ENCODE assay signal across 11 cellular contexts in genomic region chr6:33000053-33000452, GRCh38. TPM values are rescaled to one million over a fixed set of nuclear protein-coding genes. Genes with fewer than 3 reads are reported as not detected.
DNase-seq lines count a peak whose midpoint lies in the region; ATAC-seq and TF ChIP-seq lines count a peak whose summit lies in the region.
"Had no signal": no experiment of that assay in that cellular context is flagged by ENCODE, and none has a peak within 500 bp of the region (broad histone marks: within the 10 kb centered on the region; RNA-seq: fewer than 3 reads in every experiment).

No MANE protein-coding gene starts in this region.

- H3K27ac Mint-ChIP-seq in CD8-positive, alpha-beta T cell = no peak overlapping the region

- no peak overlapping the region for H3K4me3 ChIP-seq in CD8-positive, alpha-beta T cell (ENCODE audit: low read depth, low read length)

- peak; percentile 44 for ATAC-seq in CD8-positive, alpha-beta T cell
- ATAC-seq in GM18519 (IDR thresholded peaks at IDR 0.05; ENCODE audit: low FRiP score, unreplicated experiment) = no peak
- no peak for ATAC-seq in HG02588 (IDR thresholded peaks at IDR 0.05; ENCODE audit: unreplicated experiment)

- H3K36me3 Mint-ChIP-seq in CD8-positive, alpha-beta T cell = no peaks in the 10 kb centered on the region

- no peak overlapping the region for H3K27ac ChIP-seq in CD8-positive, alpha-beta T cell (ENCODE audit: low read depth, low read length)

- TF ChIP-seq CTCF in CD8-positive, alpha-beta T cell (IDR thresholded peaks at IDR 0.05) = no peak
- peak; percentile 38 for TF ChIP-seq CTCF in GM13976 (IDR thresholded peaks at IDR 0.05; ENCODE audit: borderline replicate concordance, control extremely low read depth, extremely low read depth, insufficient read depth, missing control alignments)

- no peaks in the 10 kb centered on the region for H3K27me3 ChIP-seq in CD8-positive, alpha-beta T cell (ENCODE audit: insufficient read depth, low read length)

- DNase-seq in CD8-positive, alpha-beta T cell = peak in 1 of 7 experiments; percentile 40
- DNase-seq in GM13976 (ENCODE audit: low spot score) = peak; percentile 55
- DNase-seq in RKO (ENCODE audit: low spot score) = peak; percentile 30
- DNase-seq in iPS-NIHi7 (ENCODE audit: extremely low spot score) = peak; percentile 78
- no peak for DNase-seq in HT-29 (ENCODE audit: low spot score)
- no peak for DNase-seq in nucleus accumbens (lab: John Stamatoyannopoulos, UW)
- DNase-seq: activated T-cell treated with anti-CD3 and anti-CD28 coated beads, Interleukin-2, amount 50 U/mL, for 4 hours had no signal

- no peaks in the 10 kb centered on the region for H3K9me3 Mint-ChIP-seq in CD8-positive, alpha-beta T cell
- H3K9me3 Mint-ChIP-seq: activated T-cell treated with anti-CD3 and anti-CD28 coated beads, Interleukin-2, amount 50 U/mL, for 4 hours had no signal

- peaks cover 6% of the 10 kb centered on the region for H3K4me1 Mint-ChIP-seq in CD8-positive, alpha-beta T cell (ENCODE audit: low read depth)

- no peaks in the 10 kb centered on the region for H3K36me3 ChIP-seq in CD8-positive, alpha-beta T cell (ENCODE audit: insufficient read depth, low read length)

- H3K4me3 Mint-ChIP-seq in CD8-positive, alpha-beta T cell = no peak overlapping the region
- H3K4me3 Mint-ChIP-seq: activated T-cell treated with anti-CD3 and anti-CD28 coated beads, Interleukin-2, amount 50 U/mL, for 4 hours had no signal

- H3K4me1 ChIP-seq in CD8-positive, alpha-beta T cell (ENCODE audit: insufficient read depth, low read length) = peaks cover 7% of the 10 kb centered on the region

- H3K9me3 ChIP-seq in CD8-positive, alpha-beta T cell (ENCODE audit: low read length) = no peaks in the 10 kb centered on the region

- POLR2A ChIA-PET in CD8-positive, alpha-beta T cell (lab: Charles Lee) = interaction anchor here (1.9 kb wide), 1 partner anchor 28 kb away, joined by 3 read pairs; no protein-coding TSS in a partner anchor

- in situ Hi-C loops in GM13976 (cut with MboI; ENCODE audit: low sequenced_read_pairs, unreplicated experiment) = loop anchor here (25.0 kb wide), 1 partner anchor 237 kb away; no protein-coding TSS in a partner anchor

- H3K27me3 Mint-ChIP-seq in CD8-positive, alpha-beta T cell (ENCODE audit: low read depth) = peaks cover 11% of the 10 kb centered on the region

- intact Hi-C loops in CD8-positive, alpha-beta T cell (cut with DNase I, micrococcal nuclease) = no loop called here

- CTCF ChIA-PET in CD8-positive, alpha-beta T cell (lab: Charles Lee) = interaction anchor here (0.8 to 3.6 kb wide), 10 partner anchors 9 to 174 kb away, joined by 3 to 30 read pairs (median 4); partner anchors contain the start of genes HLA-DOA and HLA-DPB1

RNA-seq across cellular contexts. Expression of gene HLA-DOA, which starts 9.3 kb away (rescaled TPM):
- total RNA-seq in CD8-positive, alpha-beta T cell = 10 to 100 TPM; 16.2 to 18.5 TPM
- 0.03 and 0.23 TPM in 2 replicates for total RNA-seq in HT-29 (2014; rRNA removed; shearing (Covaris generic))
- total RNA-seq: fibroblast of villous mesenchyme had no signal

RNA-seq across cellular contexts. Expression of gene BRD2, which starts 31.7 kb away (rescaled TPM):
- total RNA-seq in CD8-positive, alpha-beta T cell = 100 to 1,000 TPM; 333 to 340 TPM
- total RNA-seq in HT-29 (2014; rRNA removed; shearing (Covaris generic)) = 144 and 147 TPM in 2 replicates

RNA-seq across cellular contexts. Expression of gene HLA-DMA, which starts 47.2 kb away (rescaled TPM):
- 10 to 100 TPM; 25.9 to 32.3 TPM for total RNA-seq in CD8-positive, alpha-beta T cell
- total RNA-seq in HT-29 (2014; rRNA removed; shearing (Covaris generic)) = 8.5 and 9.0 TPM in 2 replicates

RNA-seq across cellular contexts. Expression of gene HLA-DMB, which starts 59.2 kb away (rescaled TPM):
- 1 to 10 TPM; 8.9 to 9.9 TPM for total RNA-seq in CD8-positive, alpha-beta T cell
- total RNA-seq in HT-29 (2014; rRNA removed; shearing (Covaris generic)) = 2.1 and 3.3 TPM in 2 replicates
- total RNA-seq: LHCN-M2 had no signal

Comparison
In these comparisons a context has a peak if more than half of its experiments do, and no peak if none do; other contexts are left out.
1. DNase-seq: peak in GM13976 (single experiment), RKO (single experiment) and iPS-NIHi7 (single experiment); none in HT-29 (single experiment) and nucleus accumbens (0 of 56).
2. RNA of gene HLA-DOA, which starts 9.3 kb away (total RNA-seq): 16.2 to 18.5 TPM in CD8-positive, alpha-beta T cell; 0.03 to 0.23 TPM in HT-29; every median in the first group is over 10 times any median in the second.